ENCODE assay signal across 16 cellular contexts in the genomic region with DNA sequence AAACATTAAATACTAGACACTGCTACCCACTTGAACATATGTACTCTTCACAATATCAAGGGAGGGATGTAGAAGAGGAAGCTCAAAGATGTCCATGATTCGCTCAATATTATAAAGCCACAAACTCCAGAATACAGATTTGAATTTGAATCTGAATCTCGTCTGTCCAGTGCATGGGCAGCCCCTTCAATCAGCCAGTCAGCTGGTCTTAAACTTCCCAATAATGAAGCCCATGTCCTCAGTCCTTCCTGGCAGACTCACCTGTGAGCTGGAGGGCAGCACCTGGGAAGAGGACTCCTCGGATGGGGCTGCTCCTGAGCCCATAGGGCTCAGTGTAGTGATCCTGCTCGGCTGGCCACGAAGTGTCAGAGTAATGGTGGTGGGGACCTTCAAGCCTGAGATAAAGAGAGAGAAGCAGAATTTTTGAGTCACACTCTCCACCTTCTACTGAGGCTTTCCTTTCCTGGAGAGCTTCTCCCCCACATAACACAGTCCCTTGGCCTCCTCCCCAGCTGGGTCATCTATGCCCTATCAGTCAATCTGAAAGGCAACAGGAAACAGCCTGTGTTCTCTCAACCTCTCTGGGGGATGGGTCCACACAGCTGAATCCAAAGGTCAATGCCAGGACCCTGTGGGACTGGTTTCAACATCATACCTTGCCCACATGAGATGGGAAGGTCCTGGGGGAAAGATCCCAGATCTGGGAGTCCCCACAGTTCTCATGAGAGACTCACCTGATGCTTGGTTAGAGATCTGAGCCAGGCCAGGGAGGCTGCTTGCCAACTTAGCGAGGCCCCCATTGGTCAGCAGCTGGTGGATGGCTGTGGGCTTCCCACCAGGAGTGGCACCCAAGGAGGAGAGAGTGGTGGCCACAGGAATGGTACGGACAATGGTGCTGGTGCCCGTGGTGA. TPM values are rescaled to one million over a fixed set of nuclear protein-coding genes. Genes with fewer than 3 reads are reported as not detected.
DNase-seq lines count a peak whose midpoint lies in the region; ATAC-seq, FAIRE-seq and TF ChIP-seq lines count a peak whose summit lies in the region.
"Had no signal": no experiment of that assay in that cellular context is flagged by ENCODE, and none has a peak within 500 bp of the region (broad histone marks: within the 10 kb centered on the region; RNA-seq: fewer than 3 reads in every experiment).

No MANE protein-coding gene starts in this region.

- no peak for DNase-seq in CD4-positive, alpha-beta memory T cell
- DNase-seq in activated naive CD4-positive, alpha-beta T cell treated with anti-CD3 and anti-CD28 coated beads, Interleukin-2, amount 50 U/mL, for 72 hours (ENCODE audit: low spot score in 2 of 2): peak in 1 of 2 donors; percentile 56
- DNase-seq in omental fat pad (ENCODE audit: low spot score) (no peak), mammary epithelial cell (no peak), D721Med (ENCODE audit: insufficient read length, low spot score) (no peak)
- DNase-seq: anterior cingulate cortex, BE2C, dorsolateral prefrontal cortex, MM.1S, NCI-H2171, SW 1271 had no signal

- H3K9ac ChIP-seq in Loucy (ENCODE audit: low read depth, low read length, poor library complexity, severe bottlenecking) (no peak overlapping the region), mammary epithelial cell (ENCODE audit: insufficient read depth, low read length) (no peak overlapping the region)

- no peak for FAIRE-seq in D721Med (lab: Jason Lieb, UNC)
- FAIRE-seq: GM18507 had no signal

- H3K9me3 ChIP-seq in CD4-positive, alpha-beta memory T cell (ENCODE audit: control insufficient read depth in 1 of 2, low read length in 2 of 2): no peaks in the 10 kb centered on the region
- H3K9me3 ChIP-seq in Loucy (ENCODE audit: insufficient read depth, low read depth, low read length): no peaks in the 10 kb centered on the region
- H3K9me3 ChIP-seq in mammary epithelial cell (replicated peaks; ENCODE audit: insufficient read depth, low read length): no peaks in the 10 kb centered on the region
- H3K9me3 ChIP-seq: BE2C had no signal

- intact Hi-C loops in CD4-positive, alpha-beta memory T cell (cut with micrococcal nuclease): loop anchor here (1.0 to 5.0 kb wide), 2 partner anchors 159 to 201 kb away; partner anchors contain the start of gene CNNM4
- intact Hi-C loops in mammary epithelial cell (cut with micrococcal nuclease): loop anchor here (2.0 to 5.0 kb wide), 2 partner anchors 159 to 201 kb away; partner anchors contain the start of gene CNNM4

- H2AFZ ChIP-seq in Loucy (ENCODE audit: low read length) (no peak overlapping the region), mammary epithelial cell (ENCODE audit: low read depth, low read length) (no peak overlapping the region)

- no peak overlapping the region for H3K4me3 ChIP-seq in CD4-positive, alpha-beta memory T cell (ENCODE audit: low read length in 2 of 2)
- no peak overlapping the region for H3K4me3 ChIP-seq in Loucy (ENCODE audit: low read length, poor library complexity, severe bottlenecking)
- H3K4me3 ChIP-seq in mammary epithelial cell (replicated peaks in 1 of 3; ENCODE audit: insufficient read depth in 1 of 3, low read depth in 2 of 3, low read length in 3 of 3): no peak overlapping the region
- H3K4me3 ChIP-seq: dorsolateral prefrontal cortex had no signal

- H3K27me3 ChIP-seq in CD4-positive, alpha-beta memory T cell (ENCODE audit: insufficient read depth, low read length): no peaks in the 10 kb centered on the region
- H3K27me3 ChIP-seq in Loucy (ENCODE audit: insufficient read depth, low read length, poor library complexity, severe bottlenecking): no peaks in the 10 kb centered on the region
- no peaks in the 10 kb centered on the region for H3K27me3 ChIP-seq in mammary epithelial cell (ENCODE audit: insufficient read depth, low read length)
- H3K27me3 ChIP-seq: BE2C, dorsolateral prefrontal cortex had no signal

- H3K79me2 ChIP-seq in Loucy (ENCODE audit: insufficient read depth, low read length) (no peaks in the 10 kb centered on the region), mammary epithelial cell (ENCODE audit: insufficient read depth, low read length) (no peaks in the 10 kb centered on the region)

- H3K4me2 ChIP-seq in Loucy (ENCODE audit: low read depth, low read length, poor library complexity, severe bottlenecking): peak overlapping the region; percentile 18
- H3K4me2 ChIP-seq in mammary epithelial cell (ENCODE audit: insufficient read depth, low read depth, low read length): no peak overlapping the region

- no peaks in the 10 kb centered on the region for H3K4me1 ChIP-seq in CD4-positive, alpha-beta memory T cell (ENCODE audit: insufficient read depth, low read length)
- no peaks in the 10 kb centered on the region for H3K4me1 ChIP-seq in Loucy (ENCODE audit: insufficient read depth, low read length, poor library complexity, severe bottlenecking)
- peaks cover 5% of the 10 kb centered on the region for H3K4me1 ChIP-seq in mammary epithelial cell (ENCODE audit: insufficient read depth, low read length)
- H3K4me1 ChIP-seq: BE2C had no signal

- H3K27ac ChIP-seq in CD4-positive, alpha-beta memory T cell (ENCODE audit: low read depth, low read length): no peak overlapping the region
- no peak overlapping the region for H3K27ac ChIP-seq in mammary epithelial cell (ENCODE audit: insufficient read depth, low read depth, low read length)
- H3K27ac ChIP-seq: dorsolateral prefrontal cortex had no signal

- in situ Hi-C loops in mammary epithelial cell (cut with MboI; ENCODE audit: low sequenced_read_pairs in 2 of 2): no loop called here

- H3K36me3 Mint-ChIP-seq in CD4-positive, alpha-beta memory T cell: peaks cover 66 to 90% of the 10 kb centered on the region in 2 donors
- peaks cover 14 to 42% of the 10 kb centered on the region in 2 donors for H3K36me3 Mint-ChIP-seq in activated naive CD4-positive, alpha-beta T cell treated with anti-CD3 and anti-CD28 coated beads, Interleukin-2, amount 50 U/mL, for 72 hours

- 93% methylated on average over 8 of the region's 8 CpGs for WGBS in mammary epithelial cell (ENCODE audit: low coverage, missing lambda C conversion rate)

- POLR2A ChIA-PET in CD4-positive, alpha-beta memory T cell (lab: Charles Lee; ENCODE audit: partially characterized antibody): no interaction called here

- no peak for TF ChIP-seq CTCF in Loucy (conservative IDR thresholded peaks at IDR 0.05; ENCODE audit: low read length)
- no peak for TF ChIP-seq CTCF in omental fat pad (IDR thresholded peaks at IDR 0.05)
- no peak for TF ChIP-seq CTCF in mammary epithelial cell (conservative IDR thresholded peaks at IDR 0.05 in 1 of 2, IDR thresholded peaks at IDR 0.05 in 1 of 2; ENCODE audit: extremely low read depth in 1 of 2, insufficient read depth in 1 of 2, low read depth in 1 of 2, low read length in 2 of 2)
- no peak for TF ChIP-seq CTCF in D721Med (IDR thresholded peaks at IDR 0.05; ENCODE audit: insufficient read depth, missing control alignments)

- H3K9me2 ChIP-seq in Loucy (replicated peaks; ENCODE audit: low read depth, low read length): no peaks in the 10 kb centered on the region

- no peaks in the 10 kb centered on the region for H3K9me3 Mint-ChIP-seq in CD4-positive, alpha-beta memory T cell
- no peaks in the 10 kb centered on the region for H3K9me3 Mint-ChIP-seq in activated naive CD4-positive, alpha-beta T cell treated with anti-CD3 and anti-CD28 coated beads, Interleukin-2, amount 50 U/mL, for 72 hours

- H3K4me1 Mint-ChIP-seq in CD4-positive, alpha-beta memory T cell: peaks cover 0 to 13% (median 9%) of the 10 kb centered on the region in 4 donors

- no peaks in the 10 kb centered on the region for H3F3A ChIP-seq in Loucy (ENCODE audit: low read depth)

- H3K4me3 Mint-ChIP-seq in CD4-positive, alpha-beta memory T cell: no peak overlapping the region

- BruUV-seq in mammary epithelial cell (replicated peaks; lab: Mats Ljungman, UMichigan): no TSS peak

- CTCF ChIA-PET in CD4-positive, alpha-beta memory T cell (lab: Charles Lee; ENCODE audit: partially characterized antibody): interaction anchor here (0.8 to 1.2 kb wide), 4 partner anchors 160 to 256 kb away, joined by 3 to 4 read pairs (median 4); partner anchors contain the start of gene ANKRD39
- CTCF ChIA-PET in mammary epithelial cell (lab: Charles Lee; ENCODE audit: low non-redundant PET): no interaction called here

- peak; percentile 92 to 99 for ATAC-seq in activated naive CD4-positive, alpha-beta T cell treated with anti-CD3 and anti-CD28 coated beads, Interleukin-2, amount 50 U/mL, for 72 hours
- ATAC-seq in omental fat pad (ENCODE audit: low FRiP score): peak; percentile 32
- ATAC-seq in GM19351 (IDR thresholded peaks at IDR 0.05; ENCODE audit: unreplicated experiment): no peak

- H4K20me1 ChIP-seq in Loucy (ENCODE audit: insufficient read depth, low read length, poor library complexity, severe bottlenecking) (no peaks in the 10 kb centered on the region), mammary epithelial cell (ENCODE audit: insufficient read depth, low read length) (no peaks in the 10 kb centered on the region)

- dilution Hi-C loops in mammary epithelial cell (cut with HindIII; ENCODE audit: low sequenced_read_pairs): no loop called here

- peaks cover 64% of the 10 kb centered on the region for H3K36me3 ChIP-seq in CD4-positive, alpha-beta memory T cell (ENCODE audit: insufficient read depth, low read length)
- peaks cover 92% of the 10 kb centered on the region for H3K36me3 ChIP-seq in Loucy (ENCODE audit: insufficient read depth, low read length)
- peaks cover 20% of the 10 kb centered on the region for H3K36me3 ChIP-seq in mammary epithelial cell (ENCODE audit: insufficient read depth, low read length)

- H3K27me3 Mint-ChIP-seq in CD4-positive, alpha-beta memory T cell: no peaks in the 10 kb centered on the region

- peak overlapping the region; percentile 50 to 86 (median 60) for H3K27ac Mint-ChIP-seq in CD4-positive, alpha-beta memory T cell
- peak overlapping the region; percentile 63 to 90 for H3K27ac Mint-ChIP-seq in activated naive CD4-positive, alpha-beta T cell treated with anti-CD3 and anti-CD28 coated beads, Interleukin-2, amount 50 U/mL, for 72 hours

RNA-seq across cellular contexts. Expression of gene KANSL3, which starts 36.5 kb away (rescaled TPM):
- 10 to 100 TPM; 63.3 to 69.7 TPM for total RNA-seq in CD4-positive, alpha-beta memory T cell
- 10 to 100 TPM; 13.3 to 17.0 TPM for polyA plus RNA-seq in CD4-positive, alpha-beta memory T cell
- total RNA-seq in activated naive CD4-positive, alpha-beta T cell treated with anti-CD3 and anti-CD28 coated beads, Interleukin-2, amount 50 U/mL, for 72 hours: 10 to 100 TPM; 51.4 to 53.6 TPM
- total RNA-seq in omental fat pad (10 to 100 TPM; 35.7 to 48.4 (median 39.0) TPM), mammary epithelial cell (10 to 100 TPM; 33.1 to 36.2 TPM)
- 13.8 TPM for polyA plus RNA-seq in mammary epithelial cell
- polyA minus RNA-seq in mammary epithelial cell: 73.1 TPM

RNA-seq across cellular contexts. Expression of gene FER1L5, which starts 40.9 kb away (rescaled TPM):
- not detected for total RNA-seq in CD4-positive, alpha-beta memory T cell
- not detected for polyA plus RNA-seq in CD4-positive, alpha-beta memory T cell
- total RNA-seq in activated naive CD4-positive, alpha-beta T cell treated with anti-CD3 and anti-CD28 coated beads, Interleukin-2, amount 50 U/mL, for 72 hours: not detected
- total RNA-seq in omental fat pad: not detected
- under 1 TPM; 0.17 to 0.28 TPM for total RNA-seq in mammary epithelial cell
- 0.05 TPM for polyA plus RNA-seq in mammary epithelial cell
- polyA minus RNA-seq in mammary epithelial cell: not detected
- total RNA-seq: G401, OCI-LY7 had no signal
